1 cellular context compared by ENCODE assay signal in the genomic region with DNA sequence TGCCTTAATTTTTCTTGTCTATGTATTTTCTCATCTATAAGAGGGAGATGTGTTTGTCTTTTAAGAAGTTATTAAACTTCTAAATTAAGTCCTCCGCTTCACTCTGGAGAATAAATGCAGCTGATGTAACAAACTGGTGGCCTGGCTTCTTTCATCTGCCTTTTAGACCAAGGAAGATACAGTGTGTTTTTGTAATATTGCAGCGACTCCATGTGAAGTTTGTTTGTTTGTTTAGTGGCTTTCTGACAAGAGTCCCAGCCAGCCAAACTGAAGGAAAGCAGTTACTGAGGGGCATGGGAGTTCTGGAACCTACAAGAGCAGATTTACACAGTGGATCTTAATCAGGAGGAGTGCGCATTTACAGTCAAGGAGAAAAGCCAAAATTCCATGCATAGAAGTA.
TF ChIP-seq lines count a peak whose summit lies in the region.

No MANE protein-coding gene starts in this region.

TF ChIP-seq in IMR-90, 13 proteins besides CTCF, POLR2A, EP300 and RAD21 (continued from another document):
- TF ChIP-seq, protein P1, sequence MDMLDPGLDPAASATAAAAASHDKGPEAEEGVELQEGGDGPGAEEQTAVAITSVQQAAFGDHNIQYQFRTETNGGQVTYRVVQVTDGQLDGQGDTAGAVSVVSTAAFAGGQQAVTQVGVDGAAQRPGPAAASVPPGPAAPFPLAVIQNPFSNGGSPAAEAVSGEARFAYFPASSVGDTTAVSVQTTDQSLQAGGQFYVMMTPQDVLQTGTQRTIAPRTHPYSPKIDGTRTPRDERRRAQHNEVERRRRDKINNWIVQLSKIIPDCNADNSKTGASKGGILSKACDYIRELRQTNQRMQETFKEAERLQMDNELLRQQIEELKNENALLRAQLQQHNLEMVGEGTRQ (IDR thresholded peaks at IDR 0.05; ENCODE audit: low read depth, low read length): no peak
